ENCODE assay signal across 1 cellular context in genomic region chr2:46315103-46315890, GRCh38.
A peak's percentile ranks its signal among the peaks of the same experiment; 100 is the strongest.
TF ChIP-seq lines count a peak whose summit lies in the region.

No MANE protein-coding gene starts in this region.

TF ChIP-seq in HEK293, 187 proteins besides CTCF, POLR2A, EP300 and RAD21 (continued from another document):
- no peak for TF ChIP-seq ZNF639 (tag by site-specific recombination; IDR thresholded peaks at IDR 0.05)
- TF ChIP-seq ZNF24 (tag by site-specific recombination; IDR thresholded peaks at IDR 0.05), result no peak
- TF ChIP-seq TRIM28 (IDR thresholded peaks at IDR 0.05; ENCODE audit: borderline replicate concordance, low read length), result 0 out of 2 replicates have a peak, but pooled peaks have one; percentile 42
- TF ChIP-seq ZNF654 (tag by site-specific recombination; IDR thresholded peaks at IDR 0.05; ENCODE audit: low read depth), result no peak
- TF ChIP-seq ZNF837 (tag by site-specific recombination; IDR thresholded peaks at IDR 0.05), result no peak
- TF ChIP-seq ZNF521 (tag by site-specific recombination; IDR thresholded peaks at IDR 0.05), result no peak
- no peak for TF ChIP-seq ZNF660 (tag by site-specific recombination; IDR thresholded peaks at IDR 0.05)
